Comparison of ENCODE assay signal across 8 cellular contexts in genomic region chr2:158191569-158191968, GRCh38.
A peak's percentile ranks its signal among the peaks of the same experiment; 100 is the strongest.
DNase-seq lines count a peak whose midpoint lies in the region; ATAC-seq and TF ChIP-seq lines count a peak whose summit lies in the region.

No MANE protein-coding gene starts in this region.

- H3K36me3 Mint-ChIP-seq in glutamatergic neuron (ENCODE audit: unreplicated experiment) (no peaks in the 10 kb centered on the region), progenitor cell of endocrine pancreas (ENCODE audit: insufficient read depth) (no peaks in the 10 kb centered on the region)

- TF ChIP-seq POLR2A in Peyer's patch (IDR thresholded peaks at IDR 0.05), result no peak

- no peaks in the 10 kb centered on the region for H3K27me3 ChIP-seq in Peyer's patch

- H3K27ac ChIP-seq in Peyer's patch, result no peak overlapping the region

- H3K27me3 Mint-ChIP-seq in glutamatergic neuron (ENCODE audit: unreplicated experiment) (no peaks in the 10 kb centered on the region), progenitor cell of endocrine pancreas (peaks cover 22% of the 10 kb centered on the region)

- DNase-seq in glutamatergic neuron, result no peak
- DNase-seq in progenitor cell of endocrine pancreas (ENCODE audit: low spot score, unreplicated experiment), result no peak
- no peak for DNase-seq in Peyer's patch
- no peak for DNase-seq in stimulated activated naive CD4-positive, alpha-beta T cell treated with Interleukin-2 at 50 U/mL for 16 hours (lab: John Stamatoyannopoulos, UW)
- no peak for DNase-seq in NCI-H2107 (lab: John Stamatoyannopoulos, UW)

- H3K36me3 ChIP-seq in Peyer's patch, result no peaks in the 10 kb centered on the region

- H3K27ac Mint-ChIP-seq in glutamatergic neuron (ENCODE audit: unreplicated experiment) (no peak overlapping the region), progenitor cell of endocrine pancreas (no peak overlapping the region)

- TF ChIP-seq CTCF in glutamatergic neuron (IDR thresholded peaks at IDR 0.05; ENCODE audit: partially characterized antibody, unreplicated experiment) (no peak), progenitor cell of endocrine pancreas (IDR thresholded peaks at IDR 0.05; ENCODE audit: unreplicated experiment) (no peak), Peyer's patch (IDR thresholded peaks at IDR 0.05) (no peak)

- H3K4me1 Mint-ChIP-seq in glutamatergic neuron (ENCODE audit: low read depth, unreplicated experiment) (peaks cover 43% of the 10 kb centered on the region), progenitor cell of endocrine pancreas (ENCODE audit: low read depth) (peaks cover 8% of the 10 kb centered on the region)

- peak; percentile 34 for ATAC-seq in GM21360 (IDR thresholded peaks at IDR 0.05; ENCODE audit: unreplicated experiment)
- peak; percentile 26 for ATAC-seq in HG03520 (IDR thresholded peaks at IDR 0.05; ENCODE audit: unreplicated experiment)

- peaks cover 0 to 13% (median 2%) of the 10 kb centered on the region in 4 donors for H3K4me1 ChIP-seq in Peyer's patch

- H3K9me3 Mint-ChIP-seq in glutamatergic neuron (ENCODE audit: unreplicated experiment), result no peaks in the 10 kb centered on the region
- H3K9me3 Mint-ChIP-seq in progenitor cell of endocrine pancreas (ENCODE audit: low read depth), result no peaks in the 10 kb centered on the region

- H3K4me3 Mint-ChIP-seq in glutamatergic neuron (ENCODE audit: unreplicated experiment), result peak overlapping the region; percentile 5
- H3K4me3 Mint-ChIP-seq in progenitor cell of endocrine pancreas (ENCODE audit: low read depth), result no peak overlapping the region

- H3K4me3 ChIP-seq in GM08714 (ENCODE audit: low read length) (peak overlapping the region; percentile 61; the same call in 1 of the 2 replicates), Peyer's patch (no peak overlapping the region)

- no peaks in the 10 kb centered on the region for H3K9me3 ChIP-seq in Peyer's patch
